ENCODE assay signal across 1 cellular context in genomic region chr5:149666212-149666852, GRCh38.
A peak's percentile ranks its signal among the peaks of the same experiment; 100 is the strongest.
TF ChIP-seq lines count a peak whose summit lies in the region.

No MANE protein-coding gene starts in this region.

TF ChIP-seq in K562, 482 proteins besides CTCF, POLR2A, EP300 and RAD21 (continued from another document and continues in another):
- TF ChIP-seq, protein P1, sequence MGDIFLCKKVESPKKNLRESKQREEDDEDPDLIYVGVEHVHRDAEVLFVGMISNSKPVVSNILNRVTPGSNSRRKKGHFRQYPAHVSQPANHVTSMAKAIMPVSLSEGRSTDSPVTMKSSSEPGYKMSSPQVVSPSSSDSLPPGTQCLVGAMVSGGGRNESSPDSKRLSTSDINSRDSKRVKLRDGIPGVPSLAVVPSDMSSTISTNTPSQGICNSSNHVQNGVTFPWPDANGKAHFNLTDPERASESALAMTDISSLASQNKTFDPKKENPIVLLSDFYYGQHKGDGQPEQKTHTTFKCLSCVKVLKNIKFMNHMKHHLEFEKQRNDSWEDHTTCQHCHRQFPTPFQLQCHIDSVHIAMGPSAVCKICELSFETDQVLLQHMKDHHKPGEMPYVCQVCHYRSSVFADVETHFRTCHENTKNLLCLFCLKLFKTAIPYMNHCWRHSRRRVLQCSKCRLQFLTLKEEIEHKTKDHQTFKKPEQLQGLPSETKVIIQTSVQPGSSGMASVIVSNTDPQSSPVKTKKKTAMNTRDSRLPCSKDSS (IDR thresholded peaks at IDR 0.05; ENCODE audit: low read depth, partially characterized antibody): no peak
- 0 out of 2 replicates have a peak, but pooled peaks have one; percentile 26 for TF ChIP-seq ZNF561 (CRISPR knock-in tag; conservative IDR thresholded peaks at IDR 0.05)
- TF ChIP-seq, protein P2, sequence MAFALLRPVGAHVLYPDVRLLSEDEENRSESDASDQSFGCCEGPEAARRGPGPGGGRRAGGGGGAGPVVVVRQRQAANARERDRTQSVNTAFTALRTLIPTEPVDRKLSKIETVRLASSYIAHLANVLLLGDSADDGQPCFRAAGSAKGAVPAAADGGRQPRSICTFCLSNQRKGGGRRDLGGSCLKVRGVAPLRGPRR (CRISPR knock-in tag; IDR thresholded peaks at IDR 0.05): no peak
- no peak for TF ChIP-seq SREBF2 (CRISPR knock-in tag; IDR thresholded peaks at IDR 0.05)
- no peak for TF ChIP-seq KLF16 (IDR thresholded peaks at IDR 0.05)
- TF ChIP-seq SNAPC5 (CRISPR knock-in tag; IDR thresholded peaks at IDR 0.05): no peak
- no peak for TF ChIP-seq SRSF9 (IDR thresholded peaks at IDR 0.05; ENCODE audit: borderline replicate concordance, low read depth, low read length)
- TF ChIP-seq SAFB (IDR thresholded peaks at IDR 0.05; ENCODE audit: borderline replicate concordance, low read depth, low read length): no peak
- TF ChIP-seq MIER1 (IDR thresholded peaks at IDR 0.05; ENCODE audit: low read depth): no peak
- TF ChIP-seq ZFP30 (CRISPR knock-in tag; IDR thresholded peaks at IDR 0.05; ENCODE audit: borderline replicate concordance): no peak
- no peak for TF ChIP-seq BHLHE40 (IDR thresholded peaks at IDR 0.05; ENCODE audit: low read length)
- no peak for TF ChIP-seq POLR3A (IDR thresholded peaks at IDR 0.05; ENCODE audit: borderline replicate concordance, extremely low read depth, insufficient read depth, insufficient read length)
- TF ChIP-seq RBBP5 (IDR thresholded peaks at IDR 0.05; ENCODE audit: borderline replicate concordance, insufficient read depth, low read length, poor library complexity, severe bottlenecking): no peak
- TF ChIP-seq, protein P3, sequence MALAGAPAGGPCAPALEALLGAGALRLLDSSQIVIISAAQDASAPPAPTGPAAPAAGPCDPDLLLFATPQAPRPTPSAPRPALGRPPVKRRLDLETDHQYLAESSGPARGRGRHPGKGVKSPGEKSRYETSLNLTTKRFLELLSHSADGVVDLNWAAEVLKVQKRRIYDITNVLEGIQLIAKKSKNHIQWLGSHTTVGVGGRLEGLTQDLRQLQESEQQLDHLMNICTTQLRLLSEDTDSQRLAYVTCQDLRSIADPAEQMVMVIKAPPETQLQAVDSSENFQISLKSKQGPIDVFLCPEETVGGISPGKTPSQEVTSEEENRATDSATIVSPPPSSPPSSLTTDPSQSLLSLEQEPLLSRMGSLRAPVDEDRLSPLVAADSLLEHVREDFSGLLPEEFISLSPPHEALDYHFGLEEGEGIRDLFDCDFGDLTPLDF (CRISPR knock-in tag; IDR thresholded peaks at IDR 0.05): peak; percentile 33; the same call in 1 of the 2 replicates
- no peak for TF ChIP-seq RAD51 (IDR thresholded peaks at IDR 0.05; ENCODE audit: borderline replicate concordance, low read depth)
- TF ChIP-seq SMARCA4 (IDR thresholded peaks at IDR 0.05): peak; percentile 59; the same call in 1 of the 2 replicates
- no peak for TF ChIP-seq PHF20 (IDR thresholded peaks at IDR 0.05; ENCODE audit: partially characterized antibody)
- TF ChIP-seq ZNF778 (CRISPR knock-in tag; IDR thresholded peaks at IDR 0.05): no peak
- TF ChIP-seq SOX6 (IDR thresholded peaks at IDR 0.05): 0 out of 2 replicates have a peak, but pooled peaks have one; percentile 2
- no peak for TF ChIP-seq CBFA2T2 (conservative IDR thresholded peaks at IDR 0.05)
- TF ChIP-seq ZNF436 (CRISPR knock-in tag; IDR thresholded peaks at IDR 0.05): no peak
- no peak for TF ChIP-seq PML (IDR thresholded peaks at IDR 0.05; ENCODE audit: low read length)
- no peak for TF ChIP-seq ILF3 (IDR thresholded peaks at IDR 0.05; ENCODE audit: borderline replicate concordance)
- no peak for TF ChIP-seq POLR2G (IDR thresholded peaks at IDR 0.05; ENCODE audit: low read depth, low read length)
- no peak for TF ChIP-seq MYNN (IDR thresholded peaks at IDR 0.05)
- no peak for TF ChIP-seq MYNN (CRISPR knock-in tag; IDR thresholded peaks at IDR 0.05)
- TF ChIP-seq CREBBP (IDR thresholded peaks at IDR 0.05; ENCODE audit: low read depth, low read length): no peak
- no peak for TF ChIP-seq HNRNPH1 (optimal IDR thresholded peaks at IDR 0.05; ENCODE audit: low read depth, low read length)
- 0 out of 2 replicates have a peak, but pooled peaks have one; percentile 29 for TF ChIP-seq EP400 (IDR thresholded peaks at IDR 0.05)
- no peak for TF ChIP-seq EGR1 (conservative IDR thresholded peaks at IDR 0.05)
- no peak for TF ChIP-seq TOE1 (IDR thresholded peaks at IDR 0.05; ENCODE audit: borderline replicate concordance)
- no peak for TF ChIP-seq TOE1 (CRISPR knock-in tag; IDR thresholded peaks at IDR 0.05; ENCODE audit: borderline replicate concordance, low read depth)
- TF ChIP-seq, protein P4, sequence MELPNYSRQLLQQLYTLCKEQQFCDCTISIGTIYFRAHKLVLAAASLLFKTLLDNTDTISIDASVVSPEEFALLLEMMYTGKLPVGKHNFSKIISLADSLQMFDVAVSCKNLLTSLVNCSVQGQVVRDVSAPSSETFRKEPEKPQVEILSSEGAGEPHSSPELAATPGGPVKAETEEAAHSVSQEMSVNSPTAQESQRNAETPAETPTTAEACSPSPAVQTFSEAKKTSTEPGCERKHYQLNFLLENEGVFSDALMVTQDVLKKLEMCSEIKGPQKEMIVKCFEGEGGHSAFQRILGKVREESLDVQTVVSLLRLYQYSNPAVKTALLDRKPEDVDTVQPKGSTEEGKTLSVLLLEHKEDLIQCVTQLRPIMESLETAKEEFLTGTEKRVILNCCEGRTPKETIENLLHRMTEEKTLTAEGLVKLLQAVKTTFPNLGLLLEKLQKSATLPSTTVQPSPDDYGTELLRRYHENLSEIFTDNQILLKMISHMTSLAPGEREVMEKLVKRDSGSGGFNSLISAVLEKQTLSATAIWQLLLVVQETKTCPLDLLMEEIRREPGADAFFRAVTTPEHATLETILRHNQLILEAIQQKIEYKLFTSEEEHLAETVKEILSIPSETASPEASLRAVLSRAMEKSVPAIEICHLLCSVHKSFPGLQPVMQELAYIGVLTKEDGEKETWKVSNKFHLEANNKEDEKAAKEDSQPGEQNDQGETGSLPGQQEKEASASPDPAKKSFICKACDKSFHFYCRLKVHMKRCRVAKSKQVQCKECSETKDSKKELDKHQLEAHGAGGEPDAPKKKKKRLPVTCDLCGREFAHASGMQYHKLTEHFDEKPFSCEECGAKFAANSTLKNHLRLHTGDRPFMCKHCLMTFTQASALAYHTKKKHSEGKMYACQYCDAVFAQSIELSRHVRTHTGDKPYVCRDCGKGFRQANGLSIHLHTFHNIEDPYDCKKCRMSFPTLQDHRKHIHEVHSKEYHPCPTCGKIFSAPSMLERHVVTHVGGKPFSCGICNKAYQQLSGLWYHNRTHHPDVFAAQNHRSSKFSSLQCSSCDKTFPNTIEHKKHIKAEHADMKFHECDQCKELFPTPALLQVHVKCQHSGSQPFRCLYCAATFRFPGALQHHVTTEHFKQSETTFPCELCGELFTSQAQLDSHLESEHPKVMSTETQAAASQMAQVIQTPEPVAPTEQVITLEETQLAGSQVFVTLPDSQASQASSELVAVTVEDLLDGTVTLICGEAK (IDR thresholded peaks at IDR 0.05): no peak
- TF ChIP-seq, protein P4 (CRISPR knock-in tag; IDR thresholded peaks at IDR 0.05): no peak
- TF ChIP-seq CREB5 (CRISPR knock-in tag; IDR thresholded peaks at IDR 0.05): no peak
- no peak for TF ChIP-seq HNRNPUL1 (IDR thresholded peaks at IDR 0.05; ENCODE audit: low read length)
- no peak for TF ChIP-seq KDM4B (IDR thresholded peaks at IDR 0.05; ENCODE audit: borderline replicate concordance in 2 of 2, low read depth in 1 of 2)
- no peak for TF ChIP-seq BRCA1 (IDR thresholded peaks at IDR 0.05)
- TF ChIP-seq BRCA1 (CRISPR knock-in tag; IDR thresholded peaks at IDR 0.05): no peak
- TF ChIP-seq JUND (IDR thresholded peaks at IDR 0.05; ENCODE audit: borderline replicate concordance, low read depth, low read length): peak; percentile 83
- peak; percentile 72; the same call in 2 of the 3 replicates for TF ChIP-seq JUND (tag; IDR thresholded peaks at IDR 0.05; ENCODE audit: borderline replicate concordance, low read depth, low read length)
- no peak for TF ChIP-seq MCM5 (IDR thresholded peaks at IDR 0.05; ENCODE audit: low read depth)
- no peak for TF ChIP-seq EWSR1 (IDR thresholded peaks at IDR 0.05; ENCODE audit: borderline replicate concordance, low read depth, partially characterized antibody)
- no peak for TF ChIP-seq SLC30A9 (CRISPR knock-in tag; IDR thresholded peaks at IDR 0.05)
- TF ChIP-seq MAFF (IDR thresholded peaks at IDR 0.05; ENCODE audit: low read length): peak; percentile 78
- TF ChIP-seq, protein P5, sequence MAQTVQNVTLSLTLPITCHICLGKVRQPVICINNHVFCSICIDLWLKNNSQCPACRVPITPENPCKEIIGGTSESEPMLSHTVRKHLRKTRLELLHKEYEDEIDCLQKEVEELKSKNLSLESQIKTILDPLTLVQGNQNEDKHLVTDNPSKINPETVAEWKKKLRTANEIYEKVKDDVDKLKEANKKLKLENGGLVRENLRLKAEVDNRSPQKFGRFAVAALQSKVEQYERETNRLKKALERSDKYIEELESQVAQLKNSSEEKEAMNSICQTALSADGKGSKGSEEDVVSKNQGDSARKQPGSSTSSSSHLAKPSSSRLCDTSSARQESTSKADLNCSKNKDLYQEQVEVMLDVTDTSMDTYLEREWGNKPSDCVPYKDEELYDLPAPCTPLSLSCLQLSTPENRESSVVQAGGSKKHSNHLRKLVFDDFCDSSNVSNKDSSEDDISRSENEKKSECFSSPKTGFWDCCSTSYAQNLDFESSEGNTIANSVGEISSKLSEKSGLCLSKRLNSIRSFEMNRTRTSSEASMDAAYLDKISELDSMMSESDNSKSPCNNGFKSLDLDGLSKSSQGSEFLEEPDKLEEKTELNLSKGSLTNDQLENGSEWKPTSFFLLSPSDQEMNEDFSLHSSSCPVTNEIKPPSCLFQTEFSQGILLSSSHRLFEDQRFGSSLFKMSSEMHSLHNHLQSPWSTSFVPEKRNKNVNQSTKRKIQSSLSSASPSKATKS (CRISPR knock-in tag; IDR thresholded peaks at IDR 0.05): no peak
- TF ChIP-seq USF2 (CRISPR knock-in tag; IDR thresholded peaks at IDR 0.05): no peak
- no peak for TF ChIP-seq HDAC1 (IDR thresholded peaks at IDR 0.05)
- peak; percentile 28 for TF ChIP-seq HDAC3 (IDR thresholded peaks at IDR 0.05; ENCODE audit: borderline replicate concordance, partially characterized antibody)
- TF ChIP-seq TAF7 (tag; IDR thresholded peaks at IDR 0.05): no peak
